Comparison of ENCODE assay signal across 1 cellular context in the genomic region with DNA sequence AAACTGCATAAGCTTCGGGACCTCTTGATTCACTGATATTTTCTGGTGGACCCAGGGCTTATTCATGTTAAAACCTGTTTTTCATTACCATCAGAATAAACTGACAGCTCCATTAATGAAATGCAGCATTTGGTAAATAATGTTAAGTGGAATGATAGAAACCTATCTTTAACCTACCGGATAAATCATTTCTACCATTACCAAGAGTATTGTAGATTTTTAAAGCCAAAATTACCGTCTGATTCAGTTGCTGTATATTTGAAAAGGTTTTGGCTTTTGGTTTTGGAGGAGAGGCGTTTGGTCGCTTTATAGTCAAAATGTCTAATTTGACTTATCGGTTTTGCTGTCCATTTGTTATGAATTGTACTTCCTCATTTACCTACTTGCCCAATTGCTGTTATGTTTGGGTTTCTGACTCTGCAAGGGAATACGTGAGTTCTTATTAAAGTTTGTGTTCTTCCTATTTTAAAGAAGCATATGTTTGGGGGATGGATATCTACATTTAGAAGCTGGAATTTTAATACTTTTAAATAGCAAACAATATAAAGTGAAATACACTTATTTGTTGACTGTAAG.
TF ChIP-seq lines count a peak whose summit lies in the region.

No MANE protein-coding gene starts in this region.

TF ChIP-seq in WTC11, 78 proteins besides CTCF, POLR2A, EP300 and RAD21 (continued from another document):
- TF ChIP-seq, protein P1, sequence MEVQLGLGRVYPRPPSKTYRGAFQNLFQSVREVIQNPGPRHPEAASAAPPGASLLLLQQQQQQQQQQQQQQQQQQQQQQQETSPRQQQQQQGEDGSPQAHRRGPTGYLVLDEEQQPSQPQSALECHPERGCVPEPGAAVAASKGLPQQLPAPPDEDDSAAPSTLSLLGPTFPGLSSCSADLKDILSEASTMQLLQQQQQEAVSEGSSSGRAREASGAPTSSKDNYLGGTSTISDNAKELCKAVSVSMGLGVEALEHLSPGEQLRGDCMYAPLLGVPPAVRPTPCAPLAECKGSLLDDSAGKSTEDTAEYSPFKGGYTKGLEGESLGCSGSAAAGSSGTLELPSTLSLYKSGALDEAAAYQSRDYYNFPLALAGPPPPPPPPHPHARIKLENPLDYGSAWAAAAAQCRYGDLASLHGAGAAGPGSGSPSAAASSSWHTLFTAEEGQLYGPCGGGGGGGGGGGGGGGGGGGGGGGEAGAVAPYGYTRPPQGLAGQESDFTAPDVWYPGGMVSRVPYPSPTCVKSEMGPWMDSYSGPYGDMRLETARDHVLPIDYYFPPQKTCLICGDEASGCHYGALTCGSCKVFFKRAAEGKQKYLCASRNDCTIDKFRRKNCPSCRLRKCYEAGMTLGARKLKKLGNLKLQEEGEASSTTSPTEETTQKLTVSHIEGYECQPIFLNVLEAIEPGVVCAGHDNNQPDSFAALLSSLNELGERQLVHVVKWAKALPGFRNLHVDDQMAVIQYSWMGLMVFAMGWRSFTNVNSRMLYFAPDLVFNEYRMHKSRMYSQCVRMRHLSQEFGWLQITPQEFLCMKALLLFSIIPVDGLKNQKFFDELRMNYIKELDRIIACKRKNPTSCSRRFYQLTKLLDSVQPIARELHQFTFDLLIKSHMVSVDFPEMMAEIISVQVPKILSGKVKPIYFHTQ (CRISPR knock-in tag; IDR thresholded peaks at IDR 0.05) = no peak
- TF ChIP-seq ZNF263 (CRISPR knock-in tag; IDR thresholded peaks at IDR 0.05; ENCODE audit: low read depth) = no peak
- TF ChIP-seq KAT7 (CRISPR knock-in tag; IDR thresholded peaks at IDR 0.05; ENCODE audit: borderline replicate concordance) = no peak
- TF ChIP-seq SMAD3 (CRISPR knock-in tag; IDR thresholded peaks at IDR 0.05; ENCODE audit: borderline replicate concordance) = no peak
TF ChIP-seq in WTC11: peak in this region for 0.
